8 cellular contexts compared by ENCODE assay signal in the genomic region with DNA sequence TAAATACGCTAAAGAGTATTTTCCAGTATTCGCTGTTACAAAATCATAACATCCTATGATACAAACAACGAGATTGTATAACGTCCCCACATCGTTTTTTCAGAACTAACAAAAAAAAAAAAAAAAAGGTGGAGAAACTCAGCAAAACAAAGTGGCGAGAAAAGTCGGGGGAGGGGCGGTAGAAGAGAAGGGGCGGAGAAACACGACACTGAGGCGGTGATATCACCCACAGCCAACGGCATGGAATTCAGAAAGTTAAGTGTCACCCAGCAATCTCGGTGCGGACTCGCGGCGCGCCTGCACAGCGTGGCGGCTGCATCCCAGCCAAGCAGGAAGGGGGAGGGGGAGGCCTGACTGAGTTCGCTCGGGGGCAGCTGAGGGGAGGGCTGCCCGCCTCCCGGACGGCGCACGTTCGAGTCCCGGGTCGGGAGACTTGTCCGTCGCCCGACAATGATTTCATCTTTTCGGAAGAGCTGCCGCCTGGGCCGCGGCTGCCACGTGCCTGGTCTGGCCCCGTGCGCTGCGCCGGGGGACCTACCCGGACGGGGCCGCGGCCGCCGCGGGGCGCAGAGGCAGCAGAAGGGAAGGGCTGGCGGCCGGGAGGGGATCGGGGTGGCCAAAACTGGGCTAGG. TPM values are rescaled to one million over a fixed set of nuclear protein-coding genes. Genes with fewer than 3 reads are reported as not detected.
A peak's percentile ranks its signal among the peaks of the same experiment; 100 is the strongest.
DNase-seq lines count a peak whose midpoint lies in the region; ATAC-seq and TF ChIP-seq lines count a peak whose summit lies in the region.

No MANE protein-coding gene starts in this region.

- H3K9me3 Mint-ChIP-seq in CD4-positive, alpha-beta T cell = no peaks in the 10 kb centered on the region
- H3K9me3 Mint-ChIP-seq in naive thymus-derived CD4-positive, alpha-beta T cell = peaks cover 0 to 2% (median 0%) of the 10 kb centered on the region in 11 donors
- H3K9me3 Mint-ChIP-seq in stimulated activated memory B cell treated with anti-CD40 and anti-IgM and Interleukin-4, amounts not matched to agents 10 μg/mL and 1 μg/mL and 100 μg/mL, for 72 hours = no peaks in the 10 kb centered on the region

- peak; percentile 94 for TF ChIP-seq POLR2A in Raji (IDR thresholded peaks at IDR 0.05; ENCODE audit: insufficient read depth, low read depth, low read length)

- H3K4me1 ChIP-seq in naive thymus-derived CD4-positive, alpha-beta T cell (ENCODE audit: control insufficient read depth in 2 of 2, insufficient read depth in 2 of 2, low read length in 2 of 2) = peaks cover 5 to 12% of the 10 kb centered on the region in 2 donors

- H3K36me3 ChIP-seq in naive thymus-derived CD4-positive, alpha-beta T cell (ENCODE audit: control insufficient read depth in 2 of 3, insufficient read depth in 3 of 3, low read length in 3 of 3) = peaks cover 0 to 4% (median 0%) of the 10 kb centered on the region in 3 experiments

- no peaks in the 10 kb centered on the region for H3K27me3 ChIP-seq in CD4-positive, alpha-beta T cell (ENCODE audit: control insufficient read depth, insufficient read depth, low read length)
- H3K27me3 ChIP-seq in naive thymus-derived CD4-positive, alpha-beta T cell (ENCODE audit: control insufficient read depth in 2 of 2, insufficient read depth in 2 of 2, low read length in 2 of 2) = no peaks in the 10 kb centered on the region

- H3K9me3 ChIP-seq in CD4-positive, alpha-beta T cell (ENCODE audit: control insufficient read depth, low read length) = no peaks in the 10 kb centered on the region
- H3K9me3 ChIP-seq in naive thymus-derived CD4-positive, alpha-beta T cell (ENCODE audit: control insufficient read depth in 2 of 3, low read length in 3 of 3) = no peaks in the 10 kb centered on the region

- H3K4me3 ChIP-seq in naive thymus-derived CD4-positive, alpha-beta T cell (ENCODE audit: low read length) = peak overlapping the region; percentile 68

- peak overlapping the region; percentile 74 for H3K27ac ChIP-seq in CD4-positive, alpha-beta T cell (ENCODE audit: low read depth, low read length)
- peak overlapping the region; percentile 76 for H3K27ac ChIP-seq in naive thymus-derived CD4-positive, alpha-beta T cell (ENCODE audit: low read depth, low read length)

- peak; percentile 78 for ATAC-seq in CD4-positive, alpha-beta T cell (ENCODE audit: poor library complexity)
- ATAC-seq in GM21515 (IDR thresholded peaks at IDR 0.05; ENCODE audit: unreplicated experiment) = peak; percentile 43
- ATAC-seq in naive thymus-derived CD4-positive, alpha-beta T cell = peak; percentile 85
- peak; percentile 78 for ATAC-seq in stimulated activated memory B cell treated with anti-CD40 and anti-IgM and Interleukin-4, amounts not matched to agents 10 μg/mL and 1 μg/mL and 100 μg/mL, for 72 hours

- peaks cover 9% of the 10 kb centered on the region for H3K27me3 Mint-ChIP-seq in CD4-positive, alpha-beta T cell
- peaks cover 0 to 11% (median 0%) of the 10 kb centered on the region in 5 donors for H3K27me3 Mint-ChIP-seq in naive thymus-derived CD4-positive, alpha-beta T cell
- H3K27me3 Mint-ChIP-seq in stimulated activated memory B cell treated with anti-CD40 and anti-IgM and Interleukin-4, amounts not matched to agents 10 μg/mL and 1 μg/mL and 100 μg/mL, for 72 hours = no peaks in the 10 kb centered on the region

- peak overlapping the region; percentile 95 for H3K4me3 Mint-ChIP-seq in CD4-positive, alpha-beta T cell
- peak overlapping the region; percentile 89 to 99 (median 98) for H3K4me3 Mint-ChIP-seq in naive thymus-derived CD4-positive, alpha-beta T cell
- H3K4me3 Mint-ChIP-seq in stimulated activated memory B cell treated with anti-CD40 and anti-IgM and Interleukin-4, amounts not matched to agents 10 μg/mL and 1 μg/mL and 100 μg/mL, for 72 hours = peak overlapping the region; percentile 97

- intact Hi-C loops in CD4-positive, alpha-beta T cell (cut with DNase I, micrococcal nuclease) = loop anchor here (1.0 to 10.0 kb wide), 5 partner anchors 24 to 970 kb away; a partner anchor contains a TSS
- intact Hi-C loops in naive thymus-derived CD4-positive, alpha-beta T cell (cut with micrococcal nuclease) = loop anchor here (1.0 to 10.0 kb wide), 9 partner anchors 33 to 970 kb away; a partner anchor contains a TSS

- peaks cover 68% of the 10 kb centered on the region for H3K4me1 Mint-ChIP-seq in CD4-positive, alpha-beta T cell (ENCODE audit: low read depth)
- H3K4me1 Mint-ChIP-seq in naive thymus-derived CD4-positive, alpha-beta T cell = peaks cover 20 to 50% (median 41%) of the 10 kb centered on the region in 7 donors
- peaks cover 48% of the 10 kb centered on the region for H3K4me1 Mint-ChIP-seq in stimulated activated memory B cell treated with anti-CD40 and anti-IgM and Interleukin-4, amounts not matched to agents 10 μg/mL and 1 μg/mL and 100 μg/mL, for 72 hours

- CTCF ChIA-PET in CD4-positive, alpha-beta T cell (lab: Charles Lee) = interaction anchor here (1.5 to 2.0 kb wide), 4 partner anchors 21 to 102 kb away, joined by 4 to 7 read pairs (median 6); no protein-coding TSS in a partner anchor
- CTCF ChIA-PET in naive thymus-derived CD4-positive, alpha-beta T cell (lab: Charles Lee) = interaction anchor here (1.0 to 1.2 kb wide), 2 partner anchors 26 to 103 kb away, joined by 3 read pairs; no protein-coding TSS in a partner anchor

- POLR2A ChIA-PET in CD4-positive, alpha-beta T cell (lab: Charles Lee) = interaction anchor here (0.7 to 4.7 kb wide), 13 partner anchors 11 to 820 kb away, joined by 3 to 67 read pairs (median 8); a partner anchor contains a TSS
- POLR2A ChIA-PET in naive thymus-derived CD4-positive, alpha-beta T cell (lab: Charles Lee) = interaction anchor here (0.7 to 2.6 kb wide), 6 partner anchors 10 to 457 kb away, joined by 3 to 15 read pairs (median 4); a partner anchor contains a TSS

- peak; percentile 72 to 92 (median 82) for DNase-seq in CD4-positive, alpha-beta T cell
- DNase-seq in Kasumi-1 (lab: John Stamatoyannopoulos, UW) (peak; percentile 80 to 82), fibroblast of peridontal ligament (ENCODE audit: extremely low read depth) (peak; percentile 86)
- DNase-seq in activated effector memory CD4-positive, alpha-beta T cell treated with anti-CD3 and anti-CD28 coated beads, Interleukin-2, amount 50 U/mL, for 16 hours = peak; percentile 92
- DNase-seq in naive thymus-derived CD4-positive, alpha-beta T cell = peak; percentile 65 to 93 (median 88)

- no peak for TF ChIP-seq CTCF in CD4-positive, alpha-beta T cell (IDR thresholded peaks at IDR 0.05)

- H3K27ac Mint-ChIP-seq in CD4-positive, alpha-beta T cell = peak overlapping the region; percentile 95
- peak overlapping the region; percentile 86 to 98 (median 97) for H3K27ac Mint-ChIP-seq in naive thymus-derived CD4-positive, alpha-beta T cell
- peak overlapping the region; percentile 89 for H3K27ac Mint-ChIP-seq in stimulated activated memory B cell treated with anti-CD40 and anti-IgM and Interleukin-4, amounts not matched to agents 10 μg/mL and 1 μg/mL and 100 μg/mL, for 72 hours

- H3K36me3 Mint-ChIP-seq in CD4-positive, alpha-beta T cell (ENCODE audit: low read depth) = peaks cover 19% of the 10 kb centered on the region
- H3K36me3 Mint-ChIP-seq in naive thymus-derived CD4-positive, alpha-beta T cell = peaks cover 0 to 4% (median 2%) of the 10 kb centered on the region in 5 donors
- H3K36me3 Mint-ChIP-seq in stimulated activated memory B cell treated with anti-CD40 and anti-IgM and Interleukin-4, amounts not matched to agents 10 μg/mL and 1 μg/mL and 100 μg/mL, for 72 hours = no peaks in the 10 kb centered on the region

RNA-seq across cellular contexts. Expression of a gene that starts 0.8 kb away (rescaled TPM):
- 10 to 100 TPM; 23.1 to 23.5 TPM for total RNA-seq in CD4-positive, alpha-beta T cell
- total RNA-seq in naive thymus-derived CD4-positive, alpha-beta T cell = 10 to 100 TPM in 2 of 5 experiments, 1 to 10 TPM in 3; 7.4 to 16.7 (median 9.4) TPM
- 1 to 10 TPM; 1.0 to 2.8 TPM for polyA plus RNA-seq in naive thymus-derived CD4-positive, alpha-beta T cell

Comparison
In these comparisons a context has a peak if more than half of its experiments do, and no peak if none do; other contexts are left out.
1. Peak in every context shown above with its lines: DNase-seq, ATAC-seq, H3K4me3 ChIP-seq and H3K27ac ChIP-seq.